In the genomic region with DNA sequence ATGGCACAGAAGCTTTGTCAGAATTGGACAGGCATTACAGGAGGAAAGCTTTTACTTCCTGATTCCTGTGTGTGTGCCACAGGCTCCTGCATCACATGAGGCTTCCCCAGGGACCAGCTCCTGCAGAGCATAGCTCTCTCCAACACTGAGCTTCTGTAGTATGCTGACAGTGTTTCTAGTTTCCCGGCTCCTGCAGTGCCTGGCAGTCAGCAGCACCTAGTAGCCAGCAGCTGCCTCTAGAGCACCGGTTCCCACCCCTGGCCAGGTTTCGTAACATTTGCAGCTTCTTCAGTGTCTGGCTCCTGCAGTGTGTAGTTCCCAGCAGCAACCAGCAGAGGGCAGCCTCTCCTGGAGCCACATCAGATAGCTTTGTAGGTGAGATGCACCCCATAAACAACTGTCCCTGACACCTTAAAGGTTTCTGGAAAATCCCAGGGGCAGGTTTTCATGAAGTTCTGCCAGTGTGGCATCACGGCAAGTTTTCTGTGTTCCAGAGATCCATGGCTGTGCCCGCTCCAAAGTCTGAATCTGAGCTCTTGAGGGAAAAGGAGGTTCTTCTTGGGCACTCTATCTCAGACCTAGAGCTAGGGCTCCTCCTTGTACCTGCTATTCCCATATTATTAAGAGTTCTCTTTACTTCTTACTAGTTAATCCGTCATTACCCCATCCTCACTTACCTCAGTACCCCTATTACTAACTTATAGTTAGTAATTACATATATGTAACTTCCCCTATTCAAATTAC, we compare ENCODE assay signal across 8 cellular contexts. TPM values are rescaled to one million over a fixed set of nuclear protein-coding genes. Genes with fewer than 3 reads are reported as not detected.
DNase-seq lines count a peak whose midpoint lies in the region; ATAC-seq lines count a peak whose summit lies in the region.

No MANE protein-coding gene starts in this region.

- peak; percentile 84 for ATAC-seq in GM19035 (IDR thresholded peaks at IDR 0.05; ENCODE audit: unreplicated experiment)
- ATAC-seq in HG03175 (IDR thresholded peaks at IDR 0.05; ENCODE audit: unreplicated experiment), result peak; percentile 94
- ATAC-seq in left colon, result peak; percentile 88

- intact Hi-C loops in left colon (cut with DNase I, micrococcal nuclease), result no loop called here

- DNase-seq in Ammon's horn (ENCODE audit: low spot score) (peak; percentile 91), NCI-H226 (peak; percentile 75), cerebellum (ENCODE audit: low spot score) (peak; percentile 81), left colon (peak; percentile 85 to 86)
- peak; percentile 70 to 76 for DNase-seq in activated CD4-positive, alpha-beta T cell treated with anti-CD3 and anti-CD28 coated beads for 24 hours (ENCODE audit: low read depth in 2 of 2)
- DNase-seq in stimulated activated CD4-positive, alpha-beta T cell treated with anti-CD3 and anti-CD28 coated beads, Interleukin-4, amount 100 ng/mL, for 1 hour, result peak; percentile 82

RNA-seq across cellular contexts. Expression of a gene that starts 5.7 kb away (rescaled TPM):
- total RNA-seq in cerebellum, result 201 TPM
- total RNA-seq in left colon, result 10 to 100 TPM; 74.2 to 85.3 TPM

Comparison
In these comparisons a context has a peak if more than half of its experiments do, and no peak if none do; other contexts are left out.
1. Peak in every context shown above with its lines: DNase-seq and ATAC-seq.